8 cellular contexts compared by ENCODE assay signal in genomic region chr13:19927117-19927734, GRCh38. TPM values are rescaled to one million over a fixed set of nuclear protein-coding genes. Genes with fewer than 3 reads are reported as not detected.
DNase-seq lines count a peak whose midpoint lies in the region; ATAC-seq and TF ChIP-seq lines count a peak whose summit lies in the region.

No MANE protein-coding gene starts in this region.

- DNase-seq in SHP77 (lab: John Stamatoyannopoulos, UW) (peak; percentile 4 to 5), SHP77 treated with DMSO at 0.1 percent for 48 hours (lab: John Stamatoyannopoulos, UW) (no peak), NCI-H69 (lab: John Stamatoyannopoulos, UW) (peak; percentile 43), epithelial cell of proximal tubule (ENCODE audit: low read depth) (peak; percentile 25), renal cortical epithelial cell (ENCODE audit: low read depth) (peak; percentile 65)

- peak; percentile 70 for TF ChIP-seq CTCF in epithelial cell of proximal tubule (conservative IDR thresholded peaks at IDR 0.05; ENCODE audit: low read depth, low read length)

- H3K4me3 ChIP-seq in epithelial cell of proximal tubule (ENCODE audit: low read depth, low read length), result no peak overlapping the region

- ATAC-seq in HG02938 (IDR thresholded peaks at IDR 0.05; ENCODE audit: unreplicated experiment), result no peak
- no peak for ATAC-seq in GM18511 (IDR thresholded peaks at IDR 0.05; ENCODE audit: unreplicated experiment)
- no peak for ATAC-seq in HG03175 (IDR thresholded peaks at IDR 0.05; ENCODE audit: unreplicated experiment)

RNA-seq across cellular contexts. Expression of gene ZMYM2, which starts 31.3 kb away (rescaled TPM):
- total RNA-seq in epithelial cell of proximal tubule (27.9 and 28.4 TPM in 2 replicates), renal cortical epithelial cell (57.3 and 105 TPM in 2 replicates)
